In genomic region chr9:119761737-119762136, GRCh38 we compare ENCODE assay signal across 22 cellular contexts.
"Had no signal": no experiment of that assay in that cellular context is flagged by ENCODE, and none has a peak within 500 bp of the region (broad histone marks: within the 10 kb centered on the region; RNA-seq: fewer than 3 reads in every experiment).

No MANE protein-coding gene starts in this region.

- H3K4me1 ChIP-seq: foreskin keratinocyte, left ventricle myocardium inferior, parathyroid adenoma, sigmoid colon had no signal

- H2AFZ ChIP-seq: neural progenitor cell, parathyroid adenoma had no signal

- H3K27me3 ChIP-seq: dorsolateral prefrontal cortex, foreskin keratinocyte, neural progenitor cell, sigmoid colon had no signal

- DNase-seq: activated CD4-positive, alpha-beta memory T cell treated with anti-CD3 and anti-CD28 coated beads for 36 hours; activated CD4-positive, alpha-beta T cell treated with anti-CD3 and anti-CD28 coated beads for 4 hours; activated CD8-positive, alpha-beta memory T cell treated with anti-CD3 and anti-CD28 coated beads, Interleukin-2, amount 10 ng/mL, durations not matched to agents 7 days and 5 days; activated naive CD4-positive, alpha-beta T cell; activated naive CD8-positive, alpha-beta T cell treated with anti-CD3 and anti-CD28 coated beads, Interleukin-2, amount 10 ng/mL, durations not matched to agents 7 days and 5 days; caudate nucleus; dorsolateral prefrontal cortex; foreskin keratinocyte; glutamatergic neuron; hippocampal formation; left ventricle myocardium inferior; mucosa of descending colon; naive thymus-derived CD4-positive, alpha-beta T cell; sigmoid colon; stimulated activated CD4-positive, alpha-beta T cell treated with anti-CD3 and anti-CD28 coated beads, Interleukin-4, amount 100 ng/mL, for 24 hours had no signal

- H3K36me3 Mint-ChIP-seq: activated CD4-positive, alpha-beta memory T cell treated with anti-CD3 and anti-CD28 coated beads for 36 hours; activated CD8-positive, alpha-beta memory T cell treated with anti-CD3 and anti-CD28 coated beads, Interleukin-2, amount 10 ng/mL, durations not matched to agents 7 days and 5 days; activated naive CD8-positive, alpha-beta T cell treated with anti-CD3 and anti-CD28 coated beads, Interleukin-2, amount 10 ng/mL, durations not matched to agents 7 days and 5 days; brain; naive thymus-derived CD4-positive, alpha-beta T cell; neural progenitor cell; stimulated activated effector memory CD8-positive, alpha-beta T cell treated with anti-CD3 and anti-CD28 coated beads, Interleukin-12 subunit alpha, Interleukin-12 subunit beta, amount 100 ng/mL, for 72 hours; WTC11 had no signal

- H3K4me3 ChIP-seq: dorsolateral prefrontal cortex, left ventricle myocardium inferior, mucosa of descending colon, neural progenitor cell, sigmoid colon had no signal

- H3K36me3 ChIP-seq: left ventricle myocardium inferior, neural progenitor cell, sigmoid colon had no signal

- H3K4me3 Mint-ChIP-seq: activated CD4-positive, alpha-beta memory T cell treated with anti-CD3 and anti-CD28 coated beads for 36 hours; activated CD8-positive, alpha-beta memory T cell treated with anti-CD3 and anti-CD28 coated beads, Interleukin-2, amount 10 ng/mL, durations not matched to agents 7 days and 5 days; activated naive CD8-positive, alpha-beta T cell treated with anti-CD3 and anti-CD28 coated beads, Interleukin-2, amount 10 ng/mL, durations not matched to agents 7 days and 5 days; activated T-helper 17 cell treated with anti-CD3 and anti-CD28 coated beads, Interleukin-2, amount 50 U/mL, for 72 hours; brain; naive thymus-derived CD4-positive, alpha-beta T cell; neural progenitor cell; stimulated activated effector memory CD8-positive, alpha-beta T cell treated with anti-CD3 and anti-CD28 coated beads, Interleukin-12 subunit alpha, Interleukin-12 subunit beta, amount 100 ng/mL, for 72 hours; T-helper 2 cell treated with Interferon-gamma antibody and Interleukin-4, amounts not matched to agents 5 μg/mL and 100 μg/mL, for 36 hours; WTC11 had no signal

- H3K9me3 Mint-ChIP-seq: activated CD4-positive, alpha-beta memory T cell treated with anti-CD3 and anti-CD28 coated beads for 36 hours; activated naive CD8-positive, alpha-beta T cell treated with anti-CD3 and anti-CD28 coated beads, Interleukin-2, amount 10 ng/mL, durations not matched to agents 7 days and 5 days; brain; neural progenitor cell; T-helper 2 cell treated with Interferon-gamma antibody and Interleukin-4, amounts not matched to agents 5 μg/mL and 100 μg/mL, for 36 hours; WTC11 had no signal

- H3K4me2 ChIP-seq: neural progenitor cell had no signal

- H3K27ac Mint-ChIP-seq: activated CD4-positive, alpha-beta memory T cell treated with anti-CD3 and anti-CD28 coated beads for 36 hours; activated CD8-positive, alpha-beta memory T cell treated with anti-CD3 and anti-CD28 coated beads, Interleukin-2, amount 10 ng/mL, durations not matched to agents 7 days and 5 days; activated naive CD8-positive, alpha-beta T cell treated with anti-CD3 and anti-CD28 coated beads, Interleukin-2, amount 10 ng/mL, durations not matched to agents 7 days and 5 days; activated T-helper 17 cell treated with anti-CD3 and anti-CD28 coated beads, Interleukin-2, amount 50 U/mL, for 72 hours; brain; naive thymus-derived CD4-positive, alpha-beta T cell; neural progenitor cell; stimulated activated effector memory CD8-positive, alpha-beta T cell treated with anti-CD3 and anti-CD28 coated beads, Interleukin-12 subunit alpha, Interleukin-12 subunit beta, amount 100 ng/mL, for 72 hours; T-helper 2 cell treated with Interferon-gamma antibody and Interleukin-4, amounts not matched to agents 5 μg/mL and 100 μg/mL, for 36 hours; WTC11 had no signal

- H3K79me2 ChIP-seq: parathyroid adenoma had no signal

- H3K27ac ChIP-seq: dorsolateral prefrontal cortex, foreskin keratinocyte, left ventricle myocardium inferior, neural progenitor cell, parathyroid adenoma, sigmoid colon had no signal

- ATAC-seq: activated CD8-positive, alpha-beta memory T cell treated with anti-CD3 and anti-CD28 coated beads, Interleukin-2, amount 10 ng/mL, durations not matched to agents 7 days and 5 days; activated T-helper 17 cell treated with anti-CD3 and anti-CD28 coated beads, Interleukin-2, amount 50 U/mL, for 72 hours; foreskin keratinocyte; mucosa of descending colon; naive thymus-derived CD4-positive, alpha-beta T cell; stimulated activated effector memory CD8-positive, alpha-beta T cell treated with anti-CD3 and anti-CD28 coated beads, Interleukin-12 subunit alpha, Interleukin-12 subunit beta, amount 100 ng/mL, for 72 hours; WTC11 had no signal

- H3K27me3 Mint-ChIP-seq: activated CD4-positive, alpha-beta memory T cell treated with anti-CD3 and anti-CD28 coated beads for 36 hours; activated CD8-positive, alpha-beta memory T cell treated with anti-CD3 and anti-CD28 coated beads, Interleukin-2, amount 10 ng/mL, durations not matched to agents 7 days and 5 days; activated naive CD8-positive, alpha-beta T cell treated with anti-CD3 and anti-CD28 coated beads, Interleukin-2, amount 10 ng/mL, durations not matched to agents 7 days and 5 days had no signal

- H3K4me1 Mint-ChIP-seq: activated CD8-positive, alpha-beta memory T cell treated with anti-CD3 and anti-CD28 coated beads, Interleukin-2, amount 10 ng/mL, durations not matched to agents 7 days and 5 days; activated naive CD8-positive, alpha-beta T cell treated with anti-CD3 and anti-CD28 coated beads, Interleukin-2, amount 10 ng/mL, durations not matched to agents 7 days and 5 days; activated T-helper 17 cell treated with anti-CD3 and anti-CD28 coated beads, Interleukin-2, amount 50 U/mL, for 72 hours; brain; stimulated activated effector memory CD8-positive, alpha-beta T cell treated with anti-CD3 and anti-CD28 coated beads, Interleukin-12 subunit alpha, Interleukin-12 subunit beta, amount 100 ng/mL, for 72 hours had no signal

- H3K9me3 ChIP-seq: left ventricle myocardium inferior, mucosa of descending colon had no signal
